In the genomic region with DNA sequence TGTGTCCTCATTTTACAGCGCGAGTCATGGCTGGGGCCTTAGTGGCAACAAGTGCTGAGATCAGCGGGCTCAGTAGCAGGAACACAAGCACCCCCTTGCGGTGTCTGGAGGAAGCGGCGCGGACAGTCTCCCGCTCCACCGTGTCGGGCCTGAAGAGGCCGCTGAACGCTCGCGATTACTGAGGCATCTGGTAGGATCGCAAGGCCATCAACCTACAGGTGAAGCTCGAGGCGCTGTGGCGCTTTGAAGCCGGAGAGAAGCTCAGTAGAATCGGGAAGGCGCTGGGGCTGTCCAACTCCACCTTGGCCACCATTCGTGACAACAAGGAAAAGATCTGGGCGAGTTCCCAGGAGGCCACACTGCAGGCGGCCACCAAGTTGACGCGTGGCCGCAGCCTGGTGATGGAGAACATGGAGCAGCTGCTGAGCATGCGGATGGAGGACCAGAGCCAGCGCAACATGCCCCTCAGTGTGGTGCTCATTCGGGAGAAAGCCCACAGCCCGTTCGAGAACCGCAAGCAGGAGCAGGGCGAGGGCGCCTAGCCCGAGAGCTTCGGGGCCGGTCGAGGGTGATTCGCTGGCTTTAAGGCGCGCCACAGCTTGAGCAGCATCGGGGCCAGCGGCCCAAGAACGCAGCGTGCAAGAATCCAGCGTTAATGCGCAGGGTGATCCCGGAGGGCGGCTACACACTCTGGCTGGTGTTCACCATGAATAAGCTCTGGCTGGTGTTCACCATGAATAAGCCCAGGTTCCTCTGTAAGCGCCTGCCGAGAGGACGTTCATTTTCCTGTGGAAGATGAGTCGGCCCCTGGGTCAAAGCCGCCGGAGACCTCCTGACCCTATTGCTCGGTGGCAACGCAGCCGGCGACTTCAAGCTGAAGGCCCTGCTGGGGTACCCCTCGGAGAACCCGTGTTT, we compare ENCODE assay signal across 8 cellular contexts. TPM values are rescaled to one million over a fixed set of nuclear protein-coding genes. Genes with fewer than 3 reads are reported as not detected.
DNase-seq lines count a peak whose midpoint lies in the region; ATAC-seq and TF ChIP-seq lines count a peak whose summit lies in the region.

No MANE protein-coding gene starts in this region.

- H3K4me1 ChIP-seq in ascending aorta (peaks cover 0 to 8% of the 10 kb centered on the region in 2 donors), iPS DF 6.9 (ENCODE audit: control insufficient read depth, insufficient read depth, low read length) (no peaks in the 10 kb centered on the region), smooth muscle cell (ENCODE audit: low read depth) (no peaks in the 10 kb centered on the region)

- peaks cover 18% of the 10 kb centered on the region for H3K79me2 ChIP-seq in smooth muscle cell (ENCODE audit: low read depth)

- no peak overlapping the region for H2AFZ ChIP-seq in smooth muscle cell (ENCODE audit: low read depth)

- H3K27ac ChIP-seq in ascending aorta (peak overlapping the region; percentile 47 to 51), iPS DF 6.9 (ENCODE audit: low read length) (no peak overlapping the region), smooth muscle cell (ENCODE audit: low read depth) (no peak overlapping the region)

- H3K4me3 ChIP-seq in ascending aorta (no peak overlapping the region), iPS DF 6.9 (ENCODE audit: low read length) (no peak overlapping the region), smooth muscle cell (no peak overlapping the region)

- H3K27me3 ChIP-seq in ascending aorta (no peaks in the 10 kb centered on the region), iPS DF 6.9 (ENCODE audit: control insufficient read depth, insufficient read depth, low read length) (no peaks in the 10 kb centered on the region), smooth muscle cell (ENCODE audit: low read depth) (no peaks in the 10 kb centered on the region)

- TF ChIP-seq CTCF in ascending aorta (IDR thresholded peaks at IDR 0.05) (peak; percentile 87 to 93 (median 88)), smooth muscle cell (IDR thresholded peaks at IDR 0.05; ENCODE audit: borderline replicate concordance, insufficient read depth, poor library complexity, severe bottlenecking) (peak; percentile 94)

- H3K4me2 ChIP-seq in smooth muscle cell: no peak overlapping the region

- intact Hi-C loops in ascending aorta (cut with DNase I): no loop called here

- ATAC-seq in HG03039 (IDR thresholded peaks at IDR 0.05; ENCODE audit: unreplicated experiment): no peak

- no peak overlapping the region for H3K9ac ChIP-seq in smooth muscle cell (ENCODE audit: low read depth)

- H3F3A ChIP-seq in smooth muscle cell (ENCODE audit: low read depth): peaks cover 3% of the 10 kb centered on the region

- no peaks in the 10 kb centered on the region for H4K20me1 ChIP-seq in smooth muscle cell (ENCODE audit: low read depth)

- DNase-seq in activated naive CD4-positive, alpha-beta T cell treated with Interleukin-2 at 50 U/mL for 16 hours: peak; percentile 91
- DNase-seq in activated naive CD4-positive, alpha-beta T cell (lab: John Stamatoyannopoulos, UW): no peak
- DNase-seq in ascending aorta (ENCODE audit: low spot score in 2 of 2) (peak; percentile 49 to 92), iPS DF 6.9 (ENCODE audit: low read depth, low spot score) (peak; percentile 92), smooth muscle cell (lab: John Stamatoyannopoulos, UW; ENCODE audit: unreplicated experiment) (no peak), H4 (ENCODE audit: low spot score) (no peak)

- WGBS in iPS DF 6.9 (ENCODE audit: insufficient coverage, insufficient read length): no CpG with 5 or more reads among the region's 62 CpGs
- WGBS in smooth muscle cell (ENCODE audit: low lambda C conversion rate): 69% methylated on average over 62 of the region's 62 CpGs

- peaks cover 19 to 28% of the 10 kb centered on the region in 2 donors for H3K36me3 ChIP-seq in ascending aorta
- H3K36me3 ChIP-seq in iPS DF 6.9 (ENCODE audit: control insufficient read depth, insufficient read depth, low read length): no peaks in the 10 kb centered on the region
- H3K36me3 ChIP-seq in smooth muscle cell (ENCODE audit: low read depth): no peaks in the 10 kb centered on the region

- H3K9me3 ChIP-seq in ascending aorta (no peaks in the 10 kb centered on the region), iPS DF 6.9 (ENCODE audit: control insufficient read depth, insufficient read depth, low read length) (no peaks in the 10 kb centered on the region), smooth muscle cell (replicated peaks; ENCODE audit: low read depth) (no peaks in the 10 kb centered on the region)

TF ChIP-seq in PFSK-1, 5 proteins besides CTCF, POLR2A, EP300 and RAD21:
- TF ChIP-seq FOXP2 (optimal IDR thresholded peaks at IDR 0.05; ENCODE audit: borderline replicate concordance, extremely low read depth, extremely low read length, insufficient read depth) (peak; percentile 67), SIN3A (IDR thresholded peaks at IDR 0.05; ENCODE audit: borderline replicate concordance, insufficient read depth, low read length) (no peak)
- TF ChIP-seq, protein P1, sequence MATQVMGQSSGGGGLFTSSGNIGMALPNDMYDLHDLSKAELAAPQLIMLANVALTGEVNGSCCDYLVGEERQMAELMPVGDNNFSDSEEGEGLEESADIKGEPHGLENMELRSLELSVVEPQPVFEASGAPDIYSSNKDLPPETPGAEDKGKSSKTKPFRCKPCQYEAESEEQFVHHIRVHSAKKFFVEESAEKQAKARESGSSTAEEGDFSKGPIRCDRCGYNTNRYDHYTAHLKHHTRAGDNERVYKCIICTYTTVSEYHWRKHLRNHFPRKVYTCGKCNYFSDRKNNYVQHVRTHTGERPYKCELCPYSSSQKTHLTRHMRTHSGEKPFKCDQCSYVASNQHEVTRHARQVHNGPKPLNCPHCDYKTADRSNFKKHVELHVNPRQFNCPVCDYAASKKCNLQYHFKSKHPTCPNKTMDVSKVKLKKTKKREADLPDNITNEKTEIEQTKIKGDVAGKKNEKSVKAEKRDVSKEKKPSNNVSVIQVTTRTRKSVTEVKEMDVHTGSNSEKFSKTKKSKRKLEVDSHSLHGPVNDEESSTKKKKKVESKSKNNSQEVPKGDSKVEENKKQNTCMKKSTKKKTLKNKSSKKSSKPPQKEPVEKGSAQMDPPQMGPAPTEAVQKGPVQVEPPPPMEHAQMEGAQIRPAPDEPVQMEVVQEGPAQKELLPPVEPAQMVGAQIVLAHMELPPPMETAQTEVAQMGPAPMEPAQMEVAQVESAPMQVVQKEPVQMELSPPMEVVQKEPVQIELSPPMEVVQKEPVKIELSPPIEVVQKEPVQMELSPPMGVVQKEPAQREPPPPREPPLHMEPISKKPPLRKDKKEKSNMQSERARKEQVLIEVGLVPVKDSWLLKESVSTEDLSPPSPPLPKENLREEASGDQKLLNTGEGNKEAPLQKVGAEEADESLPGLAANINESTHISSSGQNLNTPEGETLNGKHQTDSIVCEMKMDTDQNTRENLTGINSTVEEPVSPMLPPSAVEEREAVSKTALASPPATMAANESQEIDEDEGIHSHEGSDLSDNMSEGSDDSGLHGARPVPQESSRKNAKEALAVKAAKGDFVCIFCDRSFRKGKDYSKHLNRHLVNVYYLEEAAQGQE (IDR thresholded peaks at IDR 0.05; ENCODE audit: insufficient read depth in 1 of 2, low read depth in 2 of 2, low read length in 2 of 2): 0 out of 4 replicates have a peak, but pooled peaks of 1 of the 2 experiments have one; percentile 35

RNA-seq across cellular contexts. Expression of a gene that starts 8.3 kb away (rescaled TPM):
- 27.4 TPM for polyA plus RNA-seq in PFSK-1 (2012; ENCODE audit: insufficient read length, low read depth)
- total RNA-seq in ascending aorta (77.1 TPM), smooth muscle cell (12.2 and 18.7 TPM in 2 replicates)
- polyA plus RNA-seq in smooth muscle cell: 10.2 and 18.5 TPM in 2 replicates
- total RNA-seq in H4 (2014; rRNA removed; shearing (Covaris generic)): 3.5 and 5.4 TPM in 2 replicates

RNA-seq across cellular contexts. Expression of a gene that starts 23.1 kb away (rescaled TPM):
- 358 TPM for polyA plus RNA-seq in PFSK-1 (2012; ENCODE audit: insufficient read length, low read depth)
- total RNA-seq in ascending aorta (14.8 TPM), smooth muscle cell (30.7 and 45.9 TPM in 2 replicates)
- polyA plus RNA-seq in smooth muscle cell: 118 and 126 TPM in 2 replicates
- total RNA-seq in H4 (2014; rRNA removed; shearing (Covaris generic)): 108 and 109 TPM in 2 replicates

RNA-seq across cellular contexts. Expression of a gene that starts 26.6 kb away (rescaled TPM):
- polyA plus RNA-seq in PFSK-1 (2012; ENCODE audit: insufficient read length, low read depth): 128 TPM
- total RNA-seq in ascending aorta (154 TPM), smooth muscle cell (132 and 153 TPM in 2 replicates)
- polyA plus RNA-seq in smooth muscle cell: 213 and 228 TPM in 2 replicates
- 242 and 244 TPM in 2 replicates for total RNA-seq in H4 (2014; rRNA removed; shearing (Covaris generic))

RNA-seq across cellular contexts. Expression of a gene that starts 37.6 kb away (rescaled TPM):
- 981 TPM for polyA plus RNA-seq in PFSK-1 (2012; ENCODE audit: insufficient read length, low read depth)
- total RNA-seq in ascending aorta: 222 TPM
- 144 and 148 TPM in 2 replicates for total RNA-seq in smooth muscle cell
- 178 and 193 TPM in 2 replicates for polyA plus RNA-seq in smooth muscle cell
- total RNA-seq in H4 (2014; rRNA removed; shearing (Covaris generic)): 378 and 416 TPM in 2 replicates

Comparison
In these comparisons a context has a peak if more than half of its experiments do, and no peak if none do; other contexts are left out.
1. DNase-seq: peak in activated naive CD4-positive, alpha-beta T cell treated with Interleukin-2 at 50 U/mL for 16 hours (single experiment), ascending aorta (2 of 2) and iPS DF 6.9 (single experiment); none in activated naive CD4-positive, alpha-beta T cell (0 of 4), smooth muscle cell (single experiment) and H4 (single experiment).
2. H3K27ac ChIP-seq: peak in ascending aorta (2 of 2); none in iPS DF 6.9 (single experiment) and smooth muscle cell (single experiment).